In the genomic region with DNA sequence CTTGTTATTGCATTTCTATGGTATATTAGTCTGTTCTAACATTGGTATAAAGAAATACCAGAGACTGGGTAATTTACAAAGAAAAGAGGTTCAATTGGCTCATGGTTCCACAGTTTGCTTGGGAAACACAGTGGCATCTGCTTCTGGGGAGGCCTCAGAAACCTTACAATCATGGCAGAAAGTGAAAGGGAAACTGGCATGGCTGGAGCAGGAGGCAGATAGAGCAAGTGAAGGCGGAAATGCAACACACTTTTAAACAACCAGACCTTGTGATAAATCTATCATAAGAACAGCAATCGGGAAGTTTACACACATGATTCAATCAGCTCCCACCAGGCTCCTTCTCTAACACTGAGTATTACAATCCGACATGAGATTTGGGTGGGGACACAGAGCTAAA, we compare ENCODE assay signal across 18 cellular contexts.
"Had no signal": no experiment of that assay in that cellular context is flagged by ENCODE, and none has a peak within 500 bp of the region (broad histone marks: within the 10 kb centered on the region; RNA-seq: fewer than 3 reads in every experiment).

No MANE protein-coding gene starts in this region.

- H3K9me3 ChIP-seq: body of pancreas, ovary, psoas muscle, suprapubic skin, uterus had no signal

- ATAC-seq: activated CD4-positive, alpha-beta T cell treated with anti-CD3 and anti-CD28 coated beads for 36 hours; body of pancreas; effector memory CD8-positive, alpha-beta T cell; left ventricle myocardium superior; naive thymus-derived CD8-positive, alpha-beta T cell; psoas muscle; right cardiac atrium had no signal

- H3K36me3 ChIP-seq: esophagus squamous epithelium, ovary, suprapubic skin, transverse colon, uterus had no signal

- H3K4me3 ChIP-seq: body of pancreas, esophagus squamous epithelium, ovary, psoas muscle, suprapubic skin, transverse colon, uterus had no signal

- DNase-seq: activated CD4-positive, alpha-beta memory T cell treated with anti-CD3 and anti-CD28 coated beads for 36 hours; activated CD4-positive, alpha-beta T cell treated with anti-CD3 and anti-CD28 coated beads for 36 hours; activated naive CD4-positive, alpha-beta T cell; activated naive CD8-positive, alpha-beta T cell treated with anti-CD3 and anti-CD28 coated beads, Interleukin-2, amount 10 ng/mL, durations not matched to agents 7 days and 5 days; activated T-cell treated with anti-CD3 and anti-CD28 coated beads for 4 hours; body of pancreas; dermis blood vessel endothelial cell; effector memory CD8-positive, alpha-beta T cell; esophagus squamous epithelium; left ventricle myocardium superior; mesendoderm; naive thymus-derived CD8-positive, alpha-beta T cell; ovary; psoas muscle; right cardiac atrium; transverse colon; uterus had no signal

- H3K4me1 ChIP-seq: body of pancreas, esophagus squamous epithelium, psoas muscle, suprapubic skin, transverse colon, uterus had no signal

- H3K27me3 ChIP-seq: body of pancreas, esophagus squamous epithelium, ovary, suprapubic skin, transverse colon, uterus had no signal

- H3K27ac ChIP-seq: body of pancreas, esophagus squamous epithelium, ovary, psoas muscle, suprapubic skin, transverse colon, uterus had no signal
